8 cellular contexts compared by ENCODE assay signal in genomic region chr5:150357326-150358260, GRCh38. TPM values are rescaled to one million over a fixed set of nuclear protein-coding genes. Genes with fewer than 3 reads are reported as not detected.
DNase-seq lines count a peak whose midpoint lies in the region; ATAC-seq, FAIRE-seq and TF ChIP-seq lines count a peak whose summit lies in the region.

TCOF1 (plus strand) TSS chr5:150357697; CDS start chr5:150357747, 50 bp downstream.

- H3K27me3 ChIP-seq in ACC112 (ENCODE audit: insufficient read depth, low read length) = no peaks in the 10 kb centered on the region
- no peaks in the 10 kb centered on the region for H3K27me3 ChIP-seq in breast epithelium
- no peaks in the 10 kb centered on the region for H3K27me3 ChIP-seq in small intestine (ENCODE audit: control insufficient read depth in 2 of 2, insufficient read depth in 2 of 2, low read length in 2 of 2)

- intact Hi-C loops in breast epithelium (cut with DNase I; ENCODE audit: low total_unique reads) = no loop called here

- peaks cover 9% of the 10 kb centered on the region; the same call in 1 of the 2 replicates for H3K36me3 ChIP-seq in ACC112 (ENCODE audit: insufficient read depth, low read length)
- H3K36me3 ChIP-seq in breast epithelium = no peaks in the 10 kb centered on the region
- H3K36me3 ChIP-seq in small intestine (ENCODE audit: control insufficient read depth in 2 of 2, insufficient read depth in 2 of 2, low read length in 2 of 2) = peaks cover 3% of the 10 kb centered on the region in 2 donors

- 0 to 1% (median 1%) methylated on average over 78 to 90 of the region's 90 CpGs for WGBS in small intestine, 3 donors

- no peak for TF ChIP-seq POLR2A in breast epithelium (IDR thresholded peaks at IDR 0.05)

- no peak for FAIRE-seq in small intestine (lab: Jason Lieb, UNC)

- H3K27ac ChIP-seq in ACC112 (ENCODE audit: low read depth, low read length) = peak within 1 kb of the TSS; percentile 36
- peak within 1 kb of the TSS; percentile 76 for H3K27ac ChIP-seq in VCaP
- peak within 1 kb of the TSS; percentile 76 to 81 for H3K27ac ChIP-seq in breast epithelium
- peak within 1 kb of the TSS; percentile 27 to 49 for H3K27ac ChIP-seq in small intestine (ENCODE audit: low read depth in 1 of 2, low read length in 1 of 2)

- peak within 1 kb of the TSS; percentile 93 for H2AFZ ChIP-seq in ACC112 (ENCODE audit: low read length, unreplicated experiment)

- ATAC-seq in GM18870 (IDR thresholded peaks at IDR 0.05; ENCODE audit: unreplicated experiment) = peak; percentile 92
- peak; percentile 96 for ATAC-seq in HG03135 (IDR thresholded peaks at IDR 0.05; ENCODE audit: unreplicated experiment)

- H3K4me1 ChIP-seq in ACC112 (ENCODE audit: control insufficient read depth, insufficient read depth, low read length, unreplicated experiment) = peaks cover 7% of the 10 kb centered on the region
- peaks cover 0 to 3% of the 10 kb centered on the region in 2 donors for H3K4me1 ChIP-seq in breast epithelium
- peaks cover 0 to 2% of the 10 kb centered on the region in 2 donors for H3K4me1 ChIP-seq in small intestine (ENCODE audit: control insufficient read depth in 2 of 2, insufficient read depth in 1 of 2, low read depth in 1 of 2, low read length in 1 of 2)

- H3K9me3 ChIP-seq in breast epithelium = no peaks in the 10 kb centered on the region
- no peaks in the 10 kb centered on the region for H3K9me3 ChIP-seq in iPS-18c (ENCODE audit: control insufficient read depth, insufficient read depth, low read length)
- H3K9me3 ChIP-seq in small intestine (ENCODE audit: control insufficient read depth, low read depth) = no peaks in the 10 kb centered on the region

- DNase-seq in NCI-H2196 treated with DMSO at 0.1 percent for 48 hours (lab: John Stamatoyannopoulos, UW; ENCODE audit: unreplicated experiment) = peak; percentile 92
- peak; percentile 96 to 97 for DNase-seq in breast epithelium (ENCODE audit: low spot score in 2 of 2)
- peak; percentile 98 for DNase-seq in small intestine

- H3K4me3 ChIP-seq in ACC112 (ENCODE audit: low read depth, low read length) = peak within 1 kb of the TSS; percentile 97
- H3K4me3 ChIP-seq in breast epithelium = peak within 1 kb of the TSS; percentile 86 to 97 (median 94)
- H3K4me3 ChIP-seq in iPS-18c (ENCODE audit: insufficient read depth, low read depth, low read length) = peak within 1 kb of the TSS; percentile 88
- H3K4me3 ChIP-seq in small intestine (ENCODE audit: low read depth in 1 of 2, low read length in 2 of 2) = peak within 1 kb of the TSS; percentile 82 to 83

- H3K79me2 ChIP-seq in ACC112 (ENCODE audit: control insufficient read depth, insufficient read depth, low read length, unreplicated experiment) = peaks cover 34% of the 10 kb centered on the region

- TF ChIP-seq CTCF in VCaP (conservative IDR thresholded peaks at IDR 0.05) (no peak), breast epithelium (IDR thresholded peaks at IDR 0.05) (no peak)

RNA-seq across cellular contexts. Expression of gene TCOF1, which starts in this region (rescaled TPM):
- total RNA-seq in breast epithelium = 10 to 100 TPM; 20.6 to 37.7 (median 36.1) TPM
- 10 to 100 TPM; 18.3 to 29.7 (median 19.3) TPM for polyA plus RNA-seq in small intestine

Comparison
In these comparisons a context has a peak if more than half of its experiments do, and no peak if none do; other contexts are left out.
1. Peak in every context shown above with its lines: DNase-seq, ATAC-seq, H3K4me3 ChIP-seq and H3K27ac ChIP-seq.